ENCODE assay signal across 8 cellular contexts in genomic region chr10:13099144-13099665, GRCh38. TPM values are rescaled to one million over a fixed set of nuclear protein-coding genes. Genes with fewer than 3 reads are reported as not detected.
DNase-seq lines count a peak whose midpoint lies in the region; ATAC-seq, FAIRE-seq and TF ChIP-seq lines count a peak whose summit lies in the region.

No MANE protein-coding gene starts in this region.

- DNase-seq in EL (peak; percentile 69), HuH-7.5 (ENCODE audit: low spot score) (peak; percentile 48), RWPE1 (ENCODE audit: low spot score) (peak; percentile 50), adrenal gland (peak; percentile 61 to 83 (median 74)), heart right ventricle (peak; percentile 25 to 46), pancreas (peak in 3 of 6 donors; percentile 27 to 38 (median 36)), NCI-H1048 (lab: John Stamatoyannopoulos, UW) (no peak)

- ATAC-seq in GM21529 (IDR thresholded peaks at IDR 0.05; ENCODE audit: unreplicated experiment), result peak; percentile 33
- peak; percentile 11 to 48 (median 25) for ATAC-seq in heart right ventricle
- peak; percentile 11 to 40 (median 36) for ATAC-seq in pancreas

- peak in 1 of 2 donors; percentile 5 for TF ChIP-seq POLR2A in adrenal gland (IDR thresholded peaks at IDR 0.05)

- intact Hi-C loops in adrenal gland (cut with DNase I) (no loop called here), heart right ventricle (cut with DNase I) (loop anchor here in 2 of 10 donors (10.0 kb wide), 2 partner anchors 384 to 834 kb away; no protein-coding TSS in a partner anchor), pancreas (cut with DNase I) (no loop called here)

- CTCF ChIA-PET in RWPE1 (lab: Yijun Ruan, JAX), result interaction anchor here (0.6 to 1.4 kb wide), 16 partner anchors 9 to 906 kb away, joined by 3 to 8 read pairs (median 3); no protein-coding TSS in a partner anchor

- POLR2A ChIA-PET in RWPE1 (lab: Yijun Ruan, JAX; ENCODE audit: low non-redundant PET), result no interaction called here

- H3K4me3 ChIP-seq in adrenal gland (peak overlapping the region in 2 of 4 donors; percentile 87 to 99), heart right ventricle (peak overlapping the region; percentile 83 to 99 (median 96)), pancreas (peak overlapping the region; percentile 62 to 96 (median 83))

- 1 to 2% (median 1%) methylated on average over 13 to 14 of the region's 14 CpGs for WGBS in adrenal gland, 4 donors
- WGBS in heart right ventricle, 2 donors, result 3% methylated on average over 13 to 14 of the region's 14 CpGs
- 3 to 4% methylated on average over 14 of the region's 14 CpGs for WGBS in pancreas, 2 donors

- peaks cover 19 to 27% of the 10 kb centered on the region in 2 donors for H3K4me1 ChIP-seq in adrenal gland (replicated peaks in 1 of 2)
- H3K4me1 ChIP-seq in heart right ventricle, result peaks cover 2 to 40% (median 37%) of the 10 kb centered on the region in 9 donors
- peaks cover 0 to 12% (median 0%) of the 10 kb centered on the region in 3 donors for H3K4me1 ChIP-seq in pancreas

- H3K36me3 ChIP-seq in adrenal gland (replicated peaks in 1 of 2), result no peaks in the 10 kb centered on the region
- H3K36me3 ChIP-seq in heart right ventricle, result no peaks in the 10 kb centered on the region
- H3K36me3 ChIP-seq in pancreas, result no peaks in the 10 kb centered on the region

- H3K27me3 ChIP-seq in adrenal gland, result no peaks in the 10 kb centered on the region
- H3K27me3 ChIP-seq in heart right ventricle, result no peaks in the 10 kb centered on the region
- H3K27me3 ChIP-seq in pancreas, result no peaks in the 10 kb centered on the region

- H3K27ac ChIP-seq in RWPE1 (peak overlapping the region; percentile 89), adrenal gland (peak overlapping the region in 4 of 5 donors; percentile 95 to 98 (median 98)), heart right ventricle (peak overlapping the region; percentile 87 to 99 (median 97)), pancreas (peak overlapping the region; percentile 69 to 92 (median 82))

- TF ChIP-seq CTCF in RWPE1 (conservative IDR thresholded peaks at IDR 0.05; ENCODE audit: low read depth) (no peak; the same call in 1 of the 2 replicates), adrenal gland (IDR thresholded peaks at IDR 0.05) (peak in 5 of 6 experiments; percentile 6 to 60 (median 52)), heart right ventricle (IDR thresholded peaks at IDR 0.05) (peak in 4 of 9 donors; percentile 6 to 35 (median 20)), pancreas (IDR thresholded peaks at IDR 0.05) (no peak)

- H3K9me3 ChIP-seq in adrenal gland (replicated peaks in 1 of 3) (no peaks in the 10 kb centered on the region), heart right ventricle (no peaks in the 10 kb centered on the region), pancreas (no peaks in the 10 kb centered on the region)

- no peak for FAIRE-seq in pancreas (lab: Jason Lieb, UNC)

RNA-seq across cellular contexts. Expression of gene OPTN, which starts 0.8 kb away (rescaled TPM):
- 100 to 1,000 TPM in 4 of 8 donors, 10 to 100 TPM in 4; 77.9 to 124 (median 98.8) TPM for total RNA-seq in adrenal gland
- polyA plus RNA-seq in adrenal gland, result 10 to 100 TPM; 63.2 to 88.9 (median 69.2) TPM
- total RNA-seq in heart right ventricle, result 100 to 1,000 TPM; 111 to 218 (median 133) TPM
- 10 to 100 TPM; 59.0 to 95.5 TPM for polyA plus RNA-seq in heart right ventricle
- 10 to 100 TPM; 13.9 to 47.9 (median 24.4) TPM for total RNA-seq in pancreas
- 10 to 100 TPM; 19.4 to 25.0 TPM for polyA plus RNA-seq in pancreas

Comparison
In these comparisons a context has a peak if more than half of its experiments do, and no peak if none do; other contexts are left out.
1. CTCF ChIP-seq: peak in adrenal gland (5 of 6); none in RWPE1 (single experiment) and pancreas (0 of 4).
2. Peak in every context shown above with its lines, with median percentiles within 50 percentile points of each other: ATAC-seq and H3K27ac ChIP-seq.